ENCODE assay signal across 1 cellular context in genomic region chr15:60717008-60717407, GRCh38.
TF ChIP-seq lines count a peak whose summit lies in the region.

No MANE protein-coding gene starts in this region.

TF ChIP-seq in GM12878, 131 proteins besides CTCF, POLR2A, EP300 and RAD21 (continued from another document):
- TF ChIP-seq MLLT1 (IDR thresholded peaks at IDR 0.05): no peak
- TF ChIP-seq HSF1 (IDR thresholded peaks at IDR 0.05; ENCODE audit: low read depth, low read length): no peak
- no peak for TF ChIP-seq IRF4 (IDR thresholded peaks at IDR 0.05; ENCODE audit: low read depth, low read length)
- no peak for TF ChIP-seq ZNF592 (IDR thresholded peaks at IDR 0.05)
- TF ChIP-seq SREBF1 (IDR thresholded peaks at IDR 0.05; ENCODE audit: low read length): no peak
- peak; percentile 71 for TF ChIP-seq RUNX3 (IDR thresholded peaks at IDR 0.05; ENCODE audit: low read length)
- TF ChIP-seq ATF2 (IDR thresholded peaks at IDR 0.05; ENCODE audit: low read length): peak; percentile 76
- peak; percentile 93 for TF ChIP-seq BCL3 (IDR thresholded peaks at IDR 0.05; ENCODE audit: borderline replicate concordance, insufficient read depth, low read depth, low read length, poor library complexity, severe bottlenecking)
- 0 out of 2 replicates have a peak, but pooled peaks have one; percentile 42 for TF ChIP-seq TCF12 (IDR thresholded peaks at IDR 0.05; ENCODE audit: low read depth, low read length)
- no peak for TF ChIP-seq RELA (IDR thresholded peaks at IDR 0.05; ENCODE audit: borderline replicate concordance, partially characterized antibody)
- no peak for TF ChIP-seq NFYA (IDR thresholded peaks at IDR 0.05; ENCODE audit: borderline replicate concordance, low read depth, low read length)
